ENCODE assay signal across 10 cellular contexts in genomic region chr5:26482076-26482816, GRCh38.
A peak's percentile ranks its signal among the peaks of the same experiment; 100 is the strongest.
DNase-seq lines count a peak whose midpoint lies in the region; ATAC-seq and TF ChIP-seq lines count a peak whose summit lies in the region.
"Had no signal": no experiment of that assay in that cellular context is flagged by ENCODE, and none has a peak within 500 bp of the region (broad histone marks: within the 10 kb centered on the region; RNA-seq: fewer than 3 reads in every experiment).

No MANE protein-coding gene starts in this region.

- no peaks in the 10 kb centered on the region for H3K36me3 ChIP-seq in MG63

- H3K4me3 ChIP-seq in MG63, result peak overlapping the region; percentile 43
- peak overlapping the region; percentile 58 for H3K4me3 ChIP-seq in coronary artery

- no peaks in the 10 kb centered on the region for H3K27me3 ChIP-seq in MG63

- no peak for TF ChIP-seq CTCF in coronary artery (IDR thresholded peaks at IDR 0.05)

- H3K27ac ChIP-seq in coronary artery, result no peak overlapping the region

- H3K9me3 ChIP-seq in MG63, result no peaks in the 10 kb centered on the region

- ATAC-seq in GM18867 (IDR thresholded peaks at IDR 0.05; ENCODE audit: unreplicated experiment), result peak; percentile 8
- peak; percentile 55 for ATAC-seq in sciatic nerve
- no peak for ATAC-seq in GM19023 (IDR thresholded peaks at IDR 0.05; ENCODE audit: unreplicated experiment)
- ATAC-seq: activated naive CD4-positive, alpha-beta T cell treated with anti-CD3 and anti-CD28 coated beads, Interleukin-2, amount 50 U/mL, for 72 hours had no signal

- intact Hi-C loops in sciatic nerve (cut with DNase I), result no loop called here

- DNase-seq in MG63 (no peak), coronary artery (ENCODE audit: low spot score) (no peak), sciatic nerve (ENCODE audit: low spot score) (no peak), GF-D8 (lab: John Stamatoyannopoulos, UW) (no peak), mucosa of gallbladder (ENCODE audit: low spot score) (no peak)
- no peak for DNase-seq in stimulated activated CD4-positive, alpha-beta T cell treated with anti-CD3 and anti-CD28 coated beads, Interleukin-2, amount 100 ng/mL, for 48 hours
- DNase-seq: stimulated activated naive CD4-positive, alpha-beta T cell had no signal
